In the genomic region with DNA sequence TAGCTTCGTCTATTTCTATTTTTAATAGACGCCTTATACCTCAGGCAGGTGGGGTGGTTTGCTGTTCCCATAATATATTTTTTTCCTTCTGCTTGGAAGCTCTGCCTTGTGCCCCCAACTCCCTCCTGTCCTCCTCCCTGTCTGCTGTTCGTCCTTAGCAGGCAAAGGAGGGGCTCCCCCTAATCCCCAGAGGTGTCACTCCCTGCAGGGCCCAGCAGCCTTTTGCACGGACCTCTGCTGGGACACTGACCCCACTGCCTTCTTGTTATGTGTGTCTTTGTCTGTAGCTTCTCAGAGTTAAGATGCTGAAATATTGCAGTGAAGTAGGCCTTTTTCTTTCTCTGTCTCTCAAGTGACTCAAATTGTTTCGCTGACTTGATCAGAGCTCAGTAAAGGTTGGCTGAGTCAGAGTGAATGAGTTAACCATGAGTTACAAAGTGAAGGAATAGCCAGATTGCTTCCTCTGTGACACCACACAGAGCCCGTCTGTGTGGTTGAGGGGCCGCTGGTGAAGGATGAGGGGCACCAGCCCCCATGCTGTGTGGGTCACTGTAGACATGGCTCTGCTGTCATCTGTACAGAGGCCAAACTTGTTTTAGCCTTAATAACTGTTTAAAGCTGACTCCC, we compare ENCODE assay signal across 8 cellular contexts. TPM values are rescaled to one million over a fixed set of nuclear protein-coding genes. Genes with fewer than 3 reads are reported as not detected.
DNase-seq lines count a peak whose midpoint lies in the region; ATAC-seq and TF ChIP-seq lines count a peak whose summit lies in the region.

No MANE protein-coding gene starts in this region.

- H3K23ac ChIP-seq in mesendoderm (ENCODE audit: low read length) = no peak overlapping the region

- CTCF ChIA-PET in GM10248 (lab: Yijun Ruan, JAX) = interaction anchor here (0.9 to 4.3 kb wide), 7 partner anchors 10 to 208 kb away, joined by 3 to 19 read pairs (median 3); no protein-coding TSS in a partner anchor

- H3K56ac ChIP-seq in mesendoderm (ENCODE audit: low read length) = no peak overlapping the region

- 16 to 18% methylated on average over 7 of the region's 7 CpGs for WGBS in GM23248 (ENCODE audit: low coverage in 1 of 2, low lambda C conversion rate in 2 of 2, missing lambda C conversion rate in 2 of 2), 2 experiments
- WGBS in mesendoderm (ENCODE audit: extremely low coverage, insufficient coverage, low lambda C conversion rate) = no CpG with 5 or more reads among the region's 7 CpGs
- WGBS in adrenal gland, 4 donors = 66 to 85% (median 81%) methylated on average over 6 to 7 of the region's 7 CpGs

- no peaks in the 10 kb centered on the region for H3K9me2 ChIP-seq in GM23248 (ENCODE audit: insufficient read depth)

- in situ Hi-C loops in GM23248 (cut with MboI) = no loop called here

- H3K27me3 ChIP-seq in GM23248 (replicated peaks; ENCODE audit: insufficient read depth) (no peaks in the 10 kb centered on the region), RWPE2 (ENCODE audit: insufficient read depth, poor library complexity, severe bottlenecking) (no peaks in the 10 kb centered on the region), muscle layer of colon (ENCODE audit: control insufficient read depth in 1 of 2, insufficient read depth in 2 of 2, low read length in 2 of 2) (no peaks in the 10 kb centered on the region), mesendoderm (ENCODE audit: insufficient read depth, low read length, poor library complexity) (no peaks in the 10 kb centered on the region), adrenal gland (no peaks in the 10 kb centered on the region)

- no peak overlapping the region for H4K8ac ChIP-seq in mesendoderm (ENCODE audit: low read depth, low read length)

- ATAC-seq in RWPE2 (ENCODE audit: low read depth) (peak; percentile 97), GM21526 (IDR thresholded peaks at IDR 0.05; ENCODE audit: low FRiP score, unreplicated experiment) (no peak)

- H3K79me2 ChIP-seq in GM23248 (ENCODE audit: insufficient read depth) = peaks cover 86% of the 10 kb centered on the region
- no peaks in the 10 kb centered on the region for H3K79me2 ChIP-seq in mesendoderm (ENCODE audit: control insufficient read depth, insufficient read depth, low read length)

- TF ChIP-seq POLR2A in adrenal gland (IDR thresholded peaks at IDR 0.05) = no peak

- peaks cover 21% of the 10 kb centered on the region for H3F3A ChIP-seq in GM23248 (ENCODE audit: insufficient read depth)

- H2AK5ac ChIP-seq in mesendoderm (ENCODE audit: low read length) = no peak overlapping the region

- no peak overlapping the region for H3K4ac ChIP-seq in mesendoderm (ENCODE audit: low read depth, low read length)

- H4K20me1 ChIP-seq in GM23248 (ENCODE audit: insufficient read depth) = no peaks in the 10 kb centered on the region

- H3K4me2 ChIP-seq in GM23248 (ENCODE audit: unreplicated experiment) (peak overlapping the region; percentile 52), mesendoderm (ENCODE audit: low read length) (no peak overlapping the region)

- peak; percentile 41 for DNase-seq in GM10248 (ENCODE audit: extremely low spot score)
- DNase-seq in GM23248 = peak; percentile 95
- DNase-seq in RWPE2 (ENCODE audit: low spot score) = no peak
- no peak for DNase-seq in mesendoderm
- DNase-seq in adrenal gland = no peak
- DNase-seq in NK-92 (lab: John Stamatoyannopoulos, UW; ENCODE audit: unreplicated experiment) = no peak

- H3K4me1 ChIP-seq in GM23248 (ENCODE audit: insufficient read depth) (peaks cover 33% of the 10 kb centered on the region), RWPE2 (ENCODE audit: insufficient read depth, poor library complexity, severe bottlenecking) (peaks cover 10% of the 10 kb centered on the region), muscle layer of colon (ENCODE audit: insufficient read depth, low read length) (peaks cover 37% of the 10 kb centered on the region), mesendoderm (ENCODE audit: control insufficient read depth, low read depth, low read length) (no peaks in the 10 kb centered on the region), adrenal gland (replicated peaks in 1 of 2) (peaks cover 0 to 20% of the 10 kb centered on the region in 2 donors)

- TF ChIP-seq CTCF in GM10248 (IDR thresholded peaks at IDR 0.05; ENCODE audit: control extremely low read depth, extremely low read depth, low read depth, missing control alignments) (no peak), RWPE2 (IDR thresholded peaks at IDR 0.05; ENCODE audit: poor library complexity, severe bottlenecking) (no peak), adrenal gland (IDR thresholded peaks at IDR 0.05) (no peak)

- H3K18ac ChIP-seq in mesendoderm (ENCODE audit: low read length) = no peak overlapping the region

- H3K4me3 ChIP-seq in GM23248 (no peak overlapping the region), RWPE2 (ENCODE audit: severe bottlenecking) (no peak overlapping the region), muscle layer of colon (ENCODE audit: low read depth in 1 of 2, low read length in 2 of 2) (no peak overlapping the region), mesendoderm (ENCODE audit: low read length) (no peak overlapping the region), adrenal gland (no peak overlapping the region)

- H3K27ac ChIP-seq in GM23248 = peak overlapping the region; percentile 85
- H3K27ac ChIP-seq in RWPE2 (ENCODE audit: poor library complexity, severe bottlenecking) = no peak overlapping the region
- H3K27ac ChIP-seq in muscle layer of colon (ENCODE audit: low read depth, low read length) = peak overlapping the region; percentile 73
- no peak overlapping the region for H3K27ac ChIP-seq in mesendoderm (ENCODE audit: low read depth, low read length)
- peak overlapping the region in 1 of 5 donors; percentile 58 for H3K27ac ChIP-seq in adrenal gland

- no peak overlapping the region for H2BK120ac ChIP-seq in mesendoderm (ENCODE audit: low read depth, low read length)

- no peak overlapping the region for H2BK5ac ChIP-seq in mesendoderm (ENCODE audit: low read length)

- H4K5ac ChIP-seq in mesendoderm (ENCODE audit: low read length) = no peak overlapping the region

- POLR2A ChIA-PET in GM10248 (lab: Yijun Ruan, JAX) = interaction anchor here (0.9 kb wide), 1 partner anchor 40 kb away, joined by 4 read pairs; no protein-coding TSS in a partner anchor

- H3K36me3 ChIP-seq in GM23248 (ENCODE audit: low read depth) = no peaks in the 10 kb centered on the region
- H3K36me3 ChIP-seq in RWPE2 (ENCODE audit: low read depth) = no peaks in the 10 kb centered on the region
- H3K36me3 ChIP-seq in muscle layer of colon (ENCODE audit: insufficient read depth, low read length) = no peaks in the 10 kb centered on the region
- H3K36me3 ChIP-seq in mesendoderm (ENCODE audit: control insufficient read depth, insufficient read depth, low read length) = no peaks in the 10 kb centered on the region
- no peaks in the 10 kb centered on the region for H3K36me3 ChIP-seq in adrenal gland (replicated peaks in 1 of 2)

- no peaks in the 10 kb centered on the region for H3K79me1 ChIP-seq in mesendoderm (ENCODE audit: low read length)

- no peak overlapping the region for H2BK15ac ChIP-seq in mesendoderm (replicated peaks; ENCODE audit: low read depth)

- H3K9ac ChIP-seq in GM23248 (peak overlapping the region; percentile 70), muscle layer of colon (ENCODE audit: low read length) (no peak overlapping the region), mesendoderm (ENCODE audit: low read length) (no peak overlapping the region)

- no peak overlapping the region for H2AFZ ChIP-seq in GM23248

- intact Hi-C loops in adrenal gland (cut with DNase I) = no loop called here

- H3K9me3 ChIP-seq in GM23248 (ENCODE audit: low read depth) (no peaks in the 10 kb centered on the region), RWPE2 (ENCODE audit: severe bottlenecking) (no peaks in the 10 kb centered on the region), muscle layer of colon (ENCODE audit: low read length) (no peaks in the 10 kb centered on the region), adrenal gland (replicated peaks in 1 of 3) (no peaks in the 10 kb centered on the region)

RNA-seq across cellular contexts. Expression of gene PRKCE, which starts 47.7 kb away (rescaled TPM):
- 5.9 and 15.7 TPM in 2 replicates for total RNA-seq in GM23248 (2014; rRNA removed; shearing (Covaris generic))
- polyA plus RNA-seq in GM23248 (2016; fragmentation: Nextera tagmentation; extraction: Ambion mirVana) (7.0 TPM in 2 replicates), adrenal gland (1 to 10 TPM; 1.9 to 6.7 (median 4.9) TPM)
- 0.32 TPM for polyA plus RNA-seq in mesendoderm (2013, experiment 1 of 2)
- 0.38 TPM for polyA plus RNA-seq in mesendoderm (2013, experiment 2 of 2)
- total RNA-seq in adrenal gland = 10 to 100 TPM in 5 of 8 donors, 1 to 10 TPM in 3; 4.4 to 19.2 (median 12.0) TPM

Comparison
In these comparisons a context has a peak if more than half of its experiments do, and no peak if none do; other contexts are left out.
1. DNase-seq: peak in GM10248 (single experiment) and GM23248 (single experiment); none in RWPE2 (single experiment), mesendoderm (single experiment), adrenal gland (0 of 7) and NK-92 (single experiment).
2. H3K27ac ChIP-seq: peak in GM23248 (single experiment) and muscle layer of colon (single experiment); none in RWPE2 (single experiment) and mesendoderm (single experiment).